In the genomic region with DNA sequence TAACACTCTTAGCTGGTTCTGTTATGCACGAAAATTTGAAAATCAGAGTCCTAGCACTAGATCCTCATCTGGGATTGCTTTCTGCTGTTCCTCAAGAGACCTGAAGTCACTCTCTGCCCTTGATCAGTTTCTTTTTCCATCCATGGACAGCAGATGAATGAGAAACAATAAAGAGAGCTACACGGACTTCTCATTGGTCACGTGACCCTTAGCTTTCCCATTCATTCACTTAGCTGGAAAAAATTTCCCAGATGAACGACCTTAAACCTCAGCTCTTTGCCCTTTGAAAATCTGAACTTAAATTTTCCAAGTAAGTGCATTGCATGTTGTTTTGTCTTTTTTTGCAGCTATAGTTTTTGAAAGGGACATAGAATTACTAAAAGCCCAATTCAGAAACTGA, we compare ENCODE assay signal across 20 cellular contexts. TPM values are rescaled to one million over a fixed set of nuclear protein-coding genes. Genes with fewer than 3 reads are reported as not detected.
"Had no signal": no experiment of that assay in that cellular context is flagged by ENCODE, and none has a peak within 500 bp of the region (broad histone marks: within the 10 kb centered on the region; RNA-seq: fewer than 3 reads in every experiment).

No MANE protein-coding gene starts in this region.

- ATAC-seq: activated naive CD4-positive, alpha-beta T cell treated with anti-CD3 and anti-CD28 coated beads, Interleukin-2, amount 50 U/mL, for 72 hours; esophagus mucosa; mucosa of descending colon; stimulated activated memory B cell treated with anti-CD40 and anti-IgM and Interleukin-4, amounts not matched to agents 10 μg/mL and 1 μg/mL and 100 μg/mL, for 72 hours had no signal

- H3K4me3 ChIP-seq: mucosa of descending colon, spleen, thoracic aorta, upper lobe of left lung had no signal

- H3K36me3 ChIP-seq: neutrophil, spleen, thoracic aorta, upper lobe of left lung had no signal

- H2AFZ ChIP-seq: parathyroid adenoma had no signal

- H3K4me1 ChIP-seq: parathyroid adenoma, upper lobe of left lung had no signal

- H3K9me3 ChIP-seq: mucosa of descending colon, neutrophil, thoracic aorta, upper lobe of left lung had no signal

- H3K27me3 ChIP-seq: upper lobe of left lung had no signal

- H3K79me2 ChIP-seq: parathyroid adenoma had no signal

- DNase-seq: activated CD4-positive, alpha-beta memory T cell treated with anti-CD3 and anti-CD28 coated beads for 36 hours; activated CD4-positive, alpha-beta T cell treated with anti-CD3 and anti-CD28 coated beads for 4 hours; activated gamma-delta T cell treated with Interleukin-2 at 50 U/mL for 16 hours; activated T-cell treated with anti-CD3 and anti-CD28 coated beads for 4 hours; effector CD8-positive, alpha-beta T cell; mesenchymal stem cell; mucosa of descending colon; naive B cell; spleen; stimulated activated CD4-positive, alpha-beta T cell treated with anti-CD3 and anti-CD28 coated beads, Interleukin-4, amount 100 ng/mL, for 4 hours; upper lobe of left lung had no signal

- H3K27ac ChIP-seq: neutrophil, parathyroid adenoma, thoracic aorta, upper lobe of left lung had no signal

- H3K9ac ChIP-seq: parathyroid adenoma had no signal

RNA-seq across cellular contexts. Expression of a gene that starts 27.2 kb away (rescaled TPM):
- total RNA-seq: bronchial epithelial cell, fibroblast of villous mesenchyme, glomerular endothelial cell had no signal
